ENCODE assay signal across 1 cellular context in genomic region chr3:39050020-39050419, GRCh38.
TF ChIP-seq lines count a peak whose summit lies in the region.

No MANE protein-coding gene starts in this region.

TF ChIP-seq in H1, 55 proteins besides CTCF, POLR2A, EP300 and RAD21:
- TF ChIP-seq GABPA (IDR thresholded peaks at IDR 0.05; ENCODE audit: borderline replicate concordance, insufficient read depth, low read length) (no peak), SIX5 (IDR thresholded peaks at IDR 0.05; ENCODE audit: low read depth, low read length) (no peak), SP1 (IDR thresholded peaks at IDR 0.05; ENCODE audit: low read depth, low read length) (no peak), SRF (IDR thresholded peaks at IDR 0.05; ENCODE audit: low read depth, low read length) (no peak), SUZ12 (IDR thresholded peaks at IDR 0.05; ENCODE audit: low read length) (no peak), TAF1 (IDR thresholded peaks at IDR 0.05; ENCODE audit: low read depth, low read length) (no peak), BACH1 (IDR thresholded peaks at IDR 0.05; ENCODE audit: low read length) (no peak), TBP (IDR thresholded peaks at IDR 0.05; ENCODE audit: low read depth, low read length) (no peak), ASH2L (IDR thresholded peaks at IDR 0.05; ENCODE audit: low read length) (no peak), FOSL1 (IDR thresholded peaks at IDR 0.05; ENCODE audit: insufficient read depth, low read depth, low read length) (no peak), TEAD4 (IDR thresholded peaks at IDR 0.05; ENCODE audit: low read depth, low read length) (no peak)
- TF ChIP-seq, protein P1, sequence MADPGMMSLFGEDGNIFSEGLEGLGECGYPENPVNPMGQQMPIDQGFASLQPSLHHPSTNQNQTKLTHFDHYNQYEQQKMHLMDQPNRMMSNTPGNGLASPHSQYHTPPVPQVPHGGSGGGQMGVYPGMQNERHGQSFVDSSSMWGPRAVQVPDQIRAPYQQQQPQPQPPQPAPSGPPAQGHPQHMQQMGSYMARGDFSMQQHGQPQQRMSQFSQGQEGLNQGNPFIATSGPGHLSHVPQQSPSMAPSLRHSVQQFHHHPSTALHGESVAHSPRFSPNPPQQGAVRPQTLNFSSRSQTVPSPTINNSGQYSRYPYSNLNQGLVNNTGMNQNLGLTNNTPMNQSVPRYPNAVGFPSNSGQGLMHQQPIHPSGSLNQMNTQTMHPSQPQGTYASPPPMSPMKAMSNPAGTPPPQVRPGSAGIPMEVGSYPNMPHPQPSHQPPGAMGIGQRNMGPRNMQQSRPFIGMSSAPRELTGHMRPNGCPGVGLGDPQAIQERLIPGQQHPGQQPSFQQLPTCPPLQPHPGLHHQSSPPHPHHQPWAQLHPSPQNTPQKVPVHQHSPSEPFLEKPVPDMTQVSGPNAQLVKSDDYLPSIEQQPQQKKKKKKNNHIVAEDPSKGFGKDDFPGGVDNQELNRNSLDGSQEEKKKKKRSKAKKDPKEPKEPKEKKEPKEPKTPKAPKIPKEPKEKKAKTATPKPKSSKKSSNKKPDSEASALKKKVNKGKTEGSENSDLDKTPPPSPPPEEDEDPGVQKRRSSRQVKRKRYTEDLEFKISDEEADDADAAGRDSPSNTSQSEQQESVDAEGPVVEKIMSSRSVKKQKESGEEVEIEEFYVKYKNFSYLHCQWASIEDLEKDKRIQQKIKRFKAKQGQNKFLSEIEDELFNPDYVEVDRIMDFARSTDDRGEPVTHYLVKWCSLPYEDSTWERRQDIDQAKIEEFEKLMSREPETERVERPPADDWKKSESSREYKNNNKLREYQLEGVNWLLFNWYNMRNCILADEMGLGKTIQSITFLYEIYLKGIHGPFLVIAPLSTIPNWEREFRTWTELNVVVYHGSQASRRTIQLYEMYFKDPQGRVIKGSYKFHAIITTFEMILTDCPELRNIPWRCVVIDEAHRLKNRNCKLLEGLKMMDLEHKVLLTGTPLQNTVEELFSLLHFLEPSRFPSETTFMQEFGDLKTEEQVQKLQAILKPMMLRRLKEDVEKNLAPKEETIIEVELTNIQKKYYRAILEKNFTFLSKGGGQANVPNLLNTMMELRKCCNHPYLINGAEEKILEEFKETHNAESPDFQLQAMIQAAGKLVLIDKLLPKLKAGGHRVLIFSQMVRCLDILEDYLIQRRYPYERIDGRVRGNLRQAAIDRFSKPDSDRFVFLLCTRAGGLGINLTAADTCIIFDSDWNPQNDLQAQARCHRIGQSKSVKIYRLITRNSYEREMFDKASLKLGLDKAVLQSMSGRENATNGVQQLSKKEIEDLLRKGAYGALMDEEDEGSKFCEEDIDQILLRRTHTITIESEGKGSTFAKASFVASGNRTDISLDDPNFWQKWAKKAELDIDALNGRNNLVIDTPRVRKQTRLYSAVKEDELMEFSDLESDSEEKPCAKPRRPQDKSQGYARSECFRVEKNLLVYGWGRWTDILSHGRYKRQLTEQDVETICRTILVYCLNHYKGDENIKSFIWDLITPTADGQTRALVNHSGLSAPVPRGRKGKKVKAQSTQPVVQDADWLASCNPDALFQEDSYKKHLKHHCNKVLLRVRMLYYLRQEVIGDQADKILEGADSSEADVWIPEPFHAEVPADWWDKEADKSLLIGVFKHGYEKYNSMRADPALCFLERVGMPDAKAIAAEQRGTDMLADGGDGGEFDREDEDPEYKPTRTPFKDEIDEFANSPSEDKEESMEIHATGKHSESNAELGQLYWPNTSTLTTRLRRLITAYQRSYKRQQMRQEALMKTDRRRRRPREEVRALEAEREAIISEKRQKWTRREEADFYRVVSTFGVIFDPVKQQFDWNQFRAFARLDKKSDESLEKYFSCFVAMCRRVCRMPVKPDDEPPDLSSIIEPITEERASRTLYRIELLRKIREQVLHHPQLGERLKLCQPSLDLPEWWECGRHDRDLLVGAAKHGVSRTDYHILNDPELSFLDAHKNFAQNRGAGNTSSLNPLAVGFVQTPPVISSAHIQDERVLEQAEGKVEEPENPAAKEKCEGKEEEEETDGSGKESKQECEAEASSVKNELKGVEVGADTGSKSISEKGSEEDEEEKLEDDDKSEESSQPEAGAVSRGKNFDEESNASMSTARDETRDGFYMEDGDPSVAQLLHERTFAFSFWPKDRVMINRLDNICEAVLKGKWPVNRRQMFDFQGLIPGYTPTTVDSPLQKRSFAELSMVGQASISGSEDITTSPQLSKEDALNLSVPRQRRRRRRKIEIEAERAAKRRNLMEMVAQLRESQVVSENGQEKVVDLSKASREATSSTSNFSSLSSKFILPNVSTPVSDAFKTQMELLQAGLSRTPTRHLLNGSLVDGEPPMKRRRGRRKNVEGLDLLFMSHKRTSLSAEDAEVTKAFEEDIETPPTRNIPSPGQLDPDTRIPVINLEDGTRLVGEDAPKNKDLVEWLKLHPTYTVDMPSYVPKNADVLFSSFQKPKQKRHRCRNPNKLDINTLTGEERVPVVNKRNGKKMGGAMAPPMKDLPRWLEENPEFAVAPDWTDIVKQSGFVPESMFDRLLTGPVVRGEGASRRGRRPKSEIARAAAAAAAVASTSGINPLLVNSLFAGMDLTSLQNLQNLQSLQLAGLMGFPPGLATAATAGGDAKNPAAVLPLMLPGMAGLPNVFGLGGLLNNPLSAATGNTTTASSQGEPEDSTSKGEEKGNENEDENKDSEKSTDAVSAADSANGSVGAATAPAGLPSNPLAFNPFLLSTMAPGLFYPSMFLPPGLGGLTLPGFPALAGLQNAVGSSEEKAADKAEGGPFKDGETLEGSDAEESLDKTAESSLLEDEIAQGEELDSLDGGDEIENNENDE (IDR thresholded peaks at IDR 0.05; ENCODE audit: insufficient replicate concordance, low read length) = no peak
TF ChIP-seq in H1: peak in this region for 0.
